20 cellular contexts compared by ENCODE assay signal in genomic region chr1:206497774-206498173, GRCh38. TPM values are rescaled to one million over a fixed set of nuclear protein-coding genes. Genes with fewer than 3 reads are reported as not detected.
DNase-seq lines count a peak whose midpoint lies in the region; ATAC-seq and TF ChIP-seq lines count a peak whose summit lies in the region.
"Had no signal": no experiment of that assay in that cellular context is flagged by ENCODE, and none has a peak within 500 bp of the region (broad histone marks: within the 10 kb centered on the region; RNA-seq: fewer than 3 reads in every experiment).

No MANE protein-coding gene starts in this region.

- no peak for DNase-seq in activated naive CD4-positive, alpha-beta T cell treated with anti-CD3 and anti-CD28 coated beads, Interleukin-2, amount 50 U/mL, for 72 hours (ENCODE audit: low spot score in 2 of 2)
- DNase-seq in activated naive CD4-positive, alpha-beta T cell treated with anti-CD3 and anti-CD28 coated beads, Interleukin-2, amount 50 U/mL, for 16 hours: no peak
- no peak for DNase-seq in epithelial cell of prostate (ENCODE audit: low read depth, low spot score)
- DNase-seq in NCI-H1436 treated with DMSO at 0.1 percent for 48 hours (lab: John Stamatoyannopoulos, UW): no peak
- DNase-seq in CD14-positive monocyte (ENCODE audit: low spot score): no peak
- DNase-seq: CD8-positive, alpha-beta T cell; DMS79; GM23248; HCEC 1CT; KG1; NCI-H1092; NCI-H2227 treated with DMSO at 0.1 percent for 48 hours; NCI-H524 had no signal

- H3K27ac Mint-ChIP-seq in activated naive CD4-positive, alpha-beta T cell treated with anti-CD3 and anti-CD28 coated beads, Interleukin-2, amount 50 U/mL, for 72 hours: peak overlapping the region; percentile 44 to 81
- H3K27ac Mint-ChIP-seq in IgD-negative memory B cell (peak overlapping the region in 2 of 3 donors; percentile 59 to 90), CD14-positive monocyte (no peak overlapping the region)

- peaks cover 15 to 48% (median 46%) of the 10 kb centered on the region in 5 donors for H3K4me1 ChIP-seq in subcutaneous abdominal adipose tissue (ENCODE audit: control insufficient read depth in 5 of 5, insufficient read depth in 5 of 5, low read length in 5 of 5)

- peaks cover 7% of the 10 kb centered on the region in 2 donors for H3K36me3 Mint-ChIP-seq in activated naive CD4-positive, alpha-beta T cell treated with anti-CD3 and anti-CD28 coated beads, Interleukin-2, amount 50 U/mL, for 72 hours
- H3K36me3 Mint-ChIP-seq in IgD-negative memory B cell (no peaks in the 10 kb centered on the region), CD14-positive monocyte (peaks cover 56 to 78% of the 10 kb centered on the region in 2 donors)

- no peak overlapping the region for H3K4me3 Mint-ChIP-seq in IgD-negative memory B cell
- no peak overlapping the region for H3K4me3 Mint-ChIP-seq in CD14-positive monocyte
- H3K4me3 Mint-ChIP-seq: CD8-positive, alpha-beta T cell had no signal

- no peaks in the 10 kb centered on the region for H3K9me3 ChIP-seq in subcutaneous abdominal adipose tissue (ENCODE audit: control insufficient read depth in 5 of 5, low read length in 5 of 5)
- H3K9me3 ChIP-seq: A549, Peyer's patch had no signal

- ATAC-seq in activated naive CD4-positive, alpha-beta T cell treated with anti-CD3 and anti-CD28 coated beads, Interleukin-2, amount 50 U/mL, for 72 hours: no peak
- no peak for ATAC-seq in GM21381 (IDR thresholded peaks at IDR 0.05; ENCODE audit: unreplicated experiment)
- ATAC-seq: A549; CD8-positive, alpha-beta T cell; Right ventricle myocardium inferior had no signal

- TF ChIP-seq CTCF in CD14-positive monocyte (IDR thresholded peaks at IDR 0.05): no peak

- H3K27ac ChIP-seq in epithelial cell of prostate (peak overlapping the region; percentile 45), subcutaneous abdominal adipose tissue (ENCODE audit: low read depth, low read length) (peak overlapping the region; percentile 34)
- H3K27ac ChIP-seq: A549, GM23248, SK-N-MC had no signal

- H3K27me3 Mint-ChIP-seq in IgD-negative memory B cell: peaks cover 1% of the 10 kb centered on the region
- H3K27me3 Mint-ChIP-seq in CD14-positive monocyte (ENCODE audit: low read depth in 3 of 3): peaks cover 0 to 4% (median 3%) of the 10 kb centered on the region in 3 donors

- H3K4me1 Mint-ChIP-seq in IgD-negative memory B cell (peaks cover 35 to 36% (median 36%) of the 10 kb centered on the region in 3 donors), CD14-positive monocyte (peaks cover 38% of the 10 kb centered on the region)

- H3K36me3 ChIP-seq in subcutaneous abdominal adipose tissue (ENCODE audit: control insufficient read depth in 5 of 5, insufficient read depth in 5 of 5, low read length in 5 of 5): peaks cover 0 to 10% (median 0%) of the 10 kb centered on the region in 5 donors

- intact Hi-C loops in CD14-positive monocyte (cut with micrococcal nuclease): loop anchor here in 1 of 2 donors (5.0 kb wide), 1 partner anchor 40 kb away; no protein-coding TSS in a partner anchor

- no peak overlapping the region for H3K4me3 ChIP-seq in subcutaneous abdominal adipose tissue (ENCODE audit: low read depth in 1 of 5, low read length in 5 of 5)
- H3K4me3 ChIP-seq: A549, GM23248, Peyer's patch, SK-N-MC had no signal

- H3K9me3 Mint-ChIP-seq in activated naive CD4-positive, alpha-beta T cell treated with anti-CD3 and anti-CD28 coated beads, Interleukin-2, amount 50 U/mL, for 72 hours: no peaks in the 10 kb centered on the region
- H3K9me3 Mint-ChIP-seq in IgD-negative memory B cell (no peaks in the 10 kb centered on the region), CD14-positive monocyte (no peaks in the 10 kb centered on the region)
- H3K9me3 Mint-ChIP-seq: CD8-positive, alpha-beta T cell had no signal

- H3K27me3 ChIP-seq in subcutaneous abdominal adipose tissue (ENCODE audit: control insufficient read depth in 5 of 5, insufficient read depth in 4 of 5, low read length in 5 of 5): no peaks in the 10 kb centered on the region
- H3K27me3 ChIP-seq: Peyer's patch had no signal

- no peak overlapping the region for H3K9ac ChIP-seq in subcutaneous abdominal adipose tissue (ENCODE audit: low read length in 5 of 5)
- H3K9ac ChIP-seq: GM23248 had no signal

RNA-seq across cellular contexts. Expression of gene RASSF5, which starts 9.6 kb away (rescaled TPM):
- total RNA-seq in activated naive CD4-positive, alpha-beta T cell treated with anti-CD3 and anti-CD28 coated beads, Interleukin-2, amount 50 U/mL, for 72 hours: 100 to 1,000 TPM; 212 to 239 TPM
- polyA plus RNA-seq in IgD-negative memory B cell (130 TPM), CD14-positive monocyte (100 to 1,000 TPM in 1 of 2 donors, 10 to 100 TPM in 1; 81.6 to 127 TPM)

RNA-seq across cellular contexts. Expression of gene IKBKE, which starts 27.5 kb away (rescaled TPM):
- total RNA-seq in activated naive CD4-positive, alpha-beta T cell treated with anti-CD3 and anti-CD28 coated beads, Interleukin-2, amount 50 U/mL, for 72 hours: 10 to 100 TPM in 1 of 2 donors, 1 to 10 TPM in 1; 4.5 to 40.7 TPM
- 28.4 TPM for polyA plus RNA-seq in IgD-negative memory B cell
- 10 to 100 TPM; 35.6 to 40.7 TPM for polyA plus RNA-seq in CD14-positive monocyte

Comparison
In these comparisons a context has a peak if more than half of its experiments do, and no peak if none do; other contexts are left out.
1. H3K27ac Mint-ChIP-seq: peak in activated naive CD4-positive, alpha-beta T cell treated with anti-CD3 and anti-CD28 coated beads, Interleukin-2, amount 50 U/mL, for 72 hours (2 of 2) and IgD-negative memory B cell (2 of 3); none in CD14-positive monocyte (0 of 7).